In the genomic region with DNA sequence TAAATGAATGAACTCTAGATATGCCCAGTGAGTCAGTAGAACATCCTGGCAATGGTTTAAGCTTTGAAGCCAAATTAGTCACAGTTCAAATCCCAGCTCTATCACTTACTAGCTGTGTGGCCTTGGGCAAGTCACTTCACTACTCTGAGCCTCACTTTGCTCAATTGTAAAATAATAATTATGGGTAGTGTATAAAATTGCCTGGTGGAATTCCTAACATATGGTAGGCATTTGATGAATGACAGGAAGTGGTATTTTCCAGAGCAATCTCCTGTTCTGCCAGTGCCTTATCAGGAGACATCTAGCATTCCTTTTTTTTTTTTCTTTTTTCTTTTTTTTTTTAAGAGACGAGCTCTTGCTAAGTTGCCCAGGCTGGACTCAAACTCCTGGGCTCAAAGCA, we compare ENCODE assay signal across 1 cellular context.
TF ChIP-seq lines count a peak whose summit lies in the region.

No MANE protein-coding gene starts in this region.

TF ChIP-seq in endothelial cell of umbilical vein, 7 proteins besides CTCF, POLR2A, EP300 and RAD21:
- TF ChIP-seq GATA2 (IDR thresholded peaks at IDR 0.05; ENCODE audit: insufficient read depth, insufficient read length, low read depth, low read length) (peak; percentile 22), FOS (IDR thresholded peaks at IDR 0.05; ENCODE audit: borderline replicate concordance, insufficient read depth, low read length) (no peak)
